ENCODE assay signal across 15 cellular contexts in genomic region chr20:37944456-37944981, GRCh38. TPM values are rescaled to one million over a fixed set of nuclear protein-coding genes. Genes with fewer than 3 reads are reported as not detected.
A peak's percentile ranks its signal among the peaks of the same experiment; 100 is the strongest.
DNase-seq lines count a peak whose midpoint lies in the region; ATAC-seq and TF ChIP-seq lines count a peak whose summit lies in the region.
"Had no signal": no experiment of that assay in that cellular context is flagged by ENCODE, and none has a peak within 500 bp of the region (broad histone marks: within the 10 kb centered on the region; RNA-seq: fewer than 3 reads in every experiment).

No MANE protein-coding gene starts in this region.

- TF ChIP-seq POLR2A in esophagus muscularis mucosa (IDR thresholded peaks at IDR 0.05; ENCODE audit: low read depth) (no peak), suprapubic skin (IDR thresholded peaks at IDR 0.05) (no peak)

- no peaks in the 10 kb centered on the region for H3K36me3 Mint-ChIP-seq in activated CD4-positive, alpha-beta T cell treated with anti-CD3 and anti-CD28 coated beads, Interleukin-2, amount 10 ng/mL, durations not matched to agents 7 days and 5 days (ENCODE audit: low read depth)

- no peak for ATAC-seq in esophagus mucosa

- 100% methylated on average over 1 of the region's 11 CpGs for WGBS in esophagus muscularis mucosa
- WGBS in suprapubic skin: 78% methylated on average over 8 of the region's 11 CpGs

- POLR2A ChIA-PET in activated CD4-positive, alpha-beta T cell treated with anti-CD3 and anti-CD28 coated beads, Interleukin-2, amount 10 ng/mL, durations not matched to agents 7 days and 5 days (lab: Charles Lee): no interaction called here
- POLR2A ChIA-PET in HEK293 (lab: Yijun Ruan, JAX): no interaction called here

- H3K4me3 ChIP-seq in HEK293 (ENCODE audit: low read depth, low read length): no peak overlapping the region
- no peak overlapping the region for H3K4me3 ChIP-seq in esophagus muscularis mucosa
- no peak overlapping the region for H3K4me3 ChIP-seq in suprapubic skin
- H3K4me3 ChIP-seq: HAP-1 had no signal

- no peak for TF ChIP-seq EP300 in esophagus muscularis mucosa (IDR thresholded peaks at IDR 0.05)
- no peak for TF ChIP-seq EP300 in suprapubic skin (IDR thresholded peaks at IDR 0.05)

- no peaks in the 10 kb centered on the region for H3K9me3 Mint-ChIP-seq in activated CD4-positive, alpha-beta T cell treated with anti-CD3 and anti-CD28 coated beads, Interleukin-2, amount 10 ng/mL, durations not matched to agents 7 days and 5 days

- intact Hi-C loops in esophagus muscularis mucosa (cut with DNase I): no loop called here

- H3K9me3 ChIP-seq in HEK293 (ENCODE audit: control insufficient read depth, insufficient read depth, low read depth, low read length) (no peaks in the 10 kb centered on the region), esophagus muscularis mucosa (no peaks in the 10 kb centered on the region), suprapubic skin (no peaks in the 10 kb centered on the region)
- H3K9me3 ChIP-seq: HAP-1 had no signal

- H3K27me3 ChIP-seq in esophagus muscularis mucosa (no peaks in the 10 kb centered on the region), suprapubic skin (peaks cover 8% of the 10 kb centered on the region)

- CTCF ChIA-PET in activated CD4-positive, alpha-beta T cell treated with anti-CD3 and anti-CD28 coated beads, Interleukin-2, amount 10 ng/mL, durations not matched to agents 7 days and 5 days (lab: Charles Lee): no interaction called here
- CTCF ChIA-PET in HEK293 (lab: Yijun Ruan, JAX): interaction anchor here (0.5 to 1.0 kb wide), 2 partner anchors 9 to 10 kb away, joined by 3 read pairs; no protein-coding TSS in a partner anchor

- H3K4me1 ChIP-seq in HEK293 (ENCODE audit: control insufficient read depth, insufficient read depth, low read length): no peaks in the 10 kb centered on the region
- H3K4me1 ChIP-seq in esophagus muscularis mucosa: no peaks in the 10 kb centered on the region
- H3K4me1 ChIP-seq in suprapubic skin: no peaks in the 10 kb centered on the region
- H3K4me1 ChIP-seq: HAP-1 had no signal

- H3K27ac ChIP-seq in HEK293 (ENCODE audit: extremely low read depth, low read depth, low read length) (no peak overlapping the region), esophagus muscularis mucosa (replicated peaks in 1 of 4) (no peak overlapping the region), suprapubic skin (no peak overlapping the region)
- H3K27ac ChIP-seq: 22Rv1 had no signal

- H3K36me3 ChIP-seq in HEK293 (ENCODE audit: control insufficient read depth in 2 of 2, insufficient read depth in 1 of 2, low read length in 2 of 2) (no peaks in the 10 kb centered on the region), esophagus muscularis mucosa (no peaks in the 10 kb centered on the region), suprapubic skin (no peaks in the 10 kb centered on the region)
- H3K36me3 ChIP-seq: HAP-1 had no signal

- peak overlapping the region; percentile 36 for H3K27ac Mint-ChIP-seq in activated CD4-positive, alpha-beta T cell treated with anti-CD3 and anti-CD28 coated beads, Interleukin-2, amount 10 ng/mL, durations not matched to agents 7 days and 5 days

- H3K27me3 Mint-ChIP-seq in activated CD4-positive, alpha-beta T cell treated with anti-CD3 and anti-CD28 coated beads, Interleukin-2, amount 10 ng/mL, durations not matched to agents 7 days and 5 days: no peaks in the 10 kb centered on the region

- no peak for TF ChIP-seq CTCF in HEK293 (tag by site-specific recombination; IDR thresholded peaks at IDR 0.05)
- TF ChIP-seq CTCF in esophagus muscularis mucosa (IDR thresholded peaks at IDR 0.05): no peak
- TF ChIP-seq CTCF in suprapubic skin (IDR thresholded peaks at IDR 0.05): no peak

- no peak overlapping the region for H3K4me3 Mint-ChIP-seq in activated CD4-positive, alpha-beta T cell treated with anti-CD3 and anti-CD28 coated beads, Interleukin-2, amount 10 ng/mL, durations not matched to agents 7 days and 5 days
- H3K4me3 Mint-ChIP-seq: IgD-negative memory B cell had no signal

- no peak for DNase-seq in activated CD4-positive, alpha-beta T cell treated with anti-CD3 and anti-CD28 coated beads, Interleukin-2, amount 10 ng/mL, durations not matched to agents 7 days and 5 days
- no peak for DNase-seq in activated CD4-positive, alpha-beta T cell treated with anti-CD3 and anti-CD28 coated beads for 1 hour
- DNase-seq in esophagus muscularis mucosa (ENCODE audit: extremely low spot score): peak; percentile 70
- DNase-seq in suprapubic skin (ENCODE audit: low spot score in 2 of 2): peak; percentile 44 to 74
- no peak for DNase-seq in effector CD8-positive, alpha-beta T cell (lab: John Stamatoyannopoulos, UW)
- DNase-seq in NCI-H748 treated with DMSO at 0.1 percent for 48 hours (lab: John Stamatoyannopoulos, UW): no peak
- DNase-seq: C1 segment of cervical spinal cord, MV-4-11, NCI-H2171 treated with DMSO at 0.1 percent for 48 hours had no signal

- H3K4me1 Mint-ChIP-seq in activated CD4-positive, alpha-beta T cell treated with anti-CD3 and anti-CD28 coated beads, Interleukin-2, amount 10 ng/mL, durations not matched to agents 7 days and 5 days: no peaks in the 10 kb centered on the region
- H3K4me1 Mint-ChIP-seq: IgD-negative memory B cell had no signal

TF ChIP-seq in HEK293, 187 proteins besides CTCF, POLR2A, EP300 and RAD21:
- TF ChIP-seq ZIC2 (tag by site-specific recombination; IDR thresholded peaks at IDR 0.05): peak; percentile 49
- TF ChIP-seq ZBTB17 (tag by site-specific recombination; IDR thresholded peaks at IDR 0.05): no peak

RNA-seq across cellular contexts. Expression of gene VSTM2L, which starts 41.6 kb away (rescaled TPM):
- not detected for total RNA-seq in activated CD4-positive, alpha-beta T cell treated with anti-CD3 and anti-CD28 coated beads, Interleukin-2, amount 10 ng/mL, durations not matched to agents 7 days and 5 days
- total RNA-seq in esophagus muscularis mucosa (10 to 100 TPM in 2 of 4 donors, 1 to 10 TPM in 2; 7.5 to 11.7 (median 10.1) TPM), suprapubic skin (1 to 10 TPM in 1 of 4 donors, under 1 TPM in 1, not detected in 2; 0.78 to 1.4 TPM), esophagus mucosa (0.52 TPM)
- total RNA-seq: HT-29 had no signal

Comparison
In these comparisons a context has a peak if more than half of its experiments do, and no peak if none do; other contexts are left out.
1. DNase-seq: peak in esophagus muscularis mucosa (single experiment) and suprapubic skin (2 of 2); none in activated CD4-positive, alpha-beta T cell treated with anti-CD3 and anti-CD28 coated beads, Interleukin-2, amount 10 ng/mL, durations not matched to agents 7 days and 5 days (single experiment), activated CD4-positive, alpha-beta T cell treated with anti-CD3 and anti-CD28 coated beads for 1 hour (single experiment), effector CD8-positive, alpha-beta T cell (single experiment) and NCI-H748 treated with DMSO at 0.1 percent for 48 hours (single experiment).